Comparison of ENCODE assay signal across 15 cellular contexts in the genomic region with DNA sequence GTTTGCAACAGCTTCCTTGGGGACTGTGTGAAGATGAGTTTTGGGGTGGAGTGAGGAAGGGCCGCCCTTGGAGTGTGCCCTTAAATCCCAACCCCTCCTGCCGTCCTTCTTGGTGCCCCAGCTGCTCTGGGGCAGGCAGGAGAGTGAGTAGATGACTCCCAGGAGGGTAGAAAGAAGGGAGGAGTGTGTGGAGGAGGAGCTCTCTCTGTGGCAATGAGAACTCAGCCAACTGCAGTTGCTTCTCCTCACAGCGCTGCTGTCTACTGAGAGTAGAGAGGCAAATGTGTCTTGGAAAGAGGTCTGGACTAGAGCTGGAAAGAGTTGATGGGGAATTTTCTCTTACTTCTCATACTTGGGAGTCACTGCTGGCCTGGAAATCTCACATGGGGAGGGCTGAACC. TPM values are rescaled to one million over a fixed set of nuclear protein-coding genes. Genes with fewer than 3 reads are reported as not detected.
DNase-seq lines count a peak whose midpoint lies in the region; ATAC-seq, FAIRE-seq and TF ChIP-seq lines count a peak whose summit lies in the region.
"Had no signal": no experiment of that assay in that cellular context is flagged by ENCODE, and none has a peak within 500 bp of the region (broad histone marks: within the 10 kb centered on the region; RNA-seq: fewer than 3 reads in every experiment).

No MANE protein-coding gene starts in this region.

- no peak for TF ChIP-seq RAD21 in H1 (IDR thresholded peaks at IDR 0.05 in 1 of 2, conservative IDR thresholded peaks at IDR 0.05 in 1 of 2; ENCODE audit: low read depth in 2 of 2, low read length in 2 of 2)

- H3K4me2 ChIP-seq in H1 (ENCODE audit: insufficient read depth in 1 of 2, low read depth in 2 of 2, low read length in 2 of 2) (no peak overlapping the region), OCI-LY7 (ENCODE audit: low read length) (no peak overlapping the region)

- no peak for TF ChIP-seq EP300 in H1 (IDR thresholded peaks at IDR 0.05; ENCODE audit: borderline replicate concordance in 1 of 2, low read depth in 2 of 2, low read length in 2 of 2)

- no peak overlapping the region for H4K8ac ChIP-seq in H1 (ENCODE audit: extremely low read depth, insufficient read depth, low read length)

- H3K36me3 ChIP-seq in H1 (ENCODE audit: control insufficient read depth in 2 of 4, insufficient read depth in 4 of 4, low read length in 3 of 4): no peaks in the 10 kb centered on the region
- H3K36me3 ChIP-seq in OCI-LY7 (ENCODE audit: insufficient read depth, low read length): no peaks in the 10 kb centered on the region
- H3K36me3 ChIP-seq: BLaER1 treated with 17β-estradiol and CSF1 and Interleukin-3, amounts not matched to agents 10 nM and 100 nM had no signal

- no peak for FAIRE-seq in H1 (lab: Jason Lieb, UNC)

- peak; percentile 11 for DNase-seq in NCI-H2171 treated with DMSO at 0.1 percent for 48 hours (lab: John Stamatoyannopoulos, UW)
- DNase-seq in NCI-H2171 (lab: John Stamatoyannopoulos, UW): no peak
- DNase-seq in AG20443 (ENCODE audit: low spot score): peak; percentile 46
- DNase-seq in H1 (ENCODE audit: low read depth in 1 of 2, low spot score in 2 of 2): no peak
- DNase-seq in nephron progenitor cell: no peak
- no peak for DNase-seq in OCI-LY7 (ENCODE audit: low spot score)
- no peak for DNase-seq in HPDE6-E6E7 (ENCODE audit: extremely low spot score)
- DNase-seq: AML-193; CD4-positive, CD25-positive, alpha-beta regulatory T cell; DMS53; H7 had no signal

- H3K56ac ChIP-seq in H1 (replicated peaks; ENCODE audit: insufficient read length, low read depth, low read length): no peak overlapping the region

- no peak overlapping the region for H3K14ac ChIP-seq in H1 (ENCODE audit: insufficient read length)

- no peak overlapping the region for H2AK5ac ChIP-seq in H1 (ENCODE audit: low read depth, low read length)

- H4K20me1 ChIP-seq in H1 (replicated peaks in 1 of 2; ENCODE audit: control insufficient read depth in 1 of 2, insufficient read depth in 2 of 2, low read length in 2 of 2) (no peaks in the 10 kb centered on the region), OCI-LY7 (ENCODE audit: insufficient read depth, low read length) (no peaks in the 10 kb centered on the region)
- H4K20me1 ChIP-seq: BLaER1 treated with 17β-estradiol and CSF1 and Interleukin-3, amounts not matched to agents 10 nM and 100 nM had no signal

- H4K5ac ChIP-seq in H1 (ENCODE audit: insufficient read length, low read depth, low read length): no peak overlapping the region

- no peaks in the 10 kb centered on the region for H3K9me3 ChIP-seq in H1 (ENCODE audit: insufficient read depth in 2 of 2, low read depth in 1 of 2, low read length in 1 of 2)
- H3K9me3 ChIP-seq in OCI-LY7 (ENCODE audit: low read length): no peaks in the 10 kb centered on the region
- H3K9me3 ChIP-seq: BLaER1 treated with 17β-estradiol and CSF1 and Interleukin-3, amounts not matched to agents 10 nM and 100 nM had no signal

- H3K27ac Mint-ChIP-seq in nephron progenitor cell: peak overlapping the region; percentile 42
- H3K27ac Mint-ChIP-seq: CD4-positive, CD25-positive, alpha-beta regulatory T cell had no signal

- no TSS peak for BruUV-seq in OCI-LY7 (replicated peaks; lab: Mats Ljungman, UMichigan)

- H3K27me3 ChIP-seq in H1 (replicated peaks in 1 of 4; ENCODE audit: control insufficient read depth in 3 of 4, extremely low read depth in 1 of 4, insufficient read depth in 3 of 4, low read length in 3 of 4): no peaks in the 10 kb centered on the region; a peak in 2 of 7 replicates
- H3K27me3 ChIP-seq: BLaER1 treated with 17β-estradiol and CSF1 and Interleukin-3, amounts not matched to agents 10 nM and 100 nM had no signal

- H3K79me2 ChIP-seq in H1 (ENCODE audit: control insufficient read depth in 1 of 2, insufficient read depth in 2 of 2, low read length in 2 of 2) (no peaks in the 10 kb centered on the region), OCI-LY7 (ENCODE audit: insufficient read depth, low read depth, low read length) (no peaks in the 10 kb centered on the region)

- H3K9ac ChIP-seq in H1 (replicated peaks in 1 of 4; ENCODE audit: extremely low read depth in 1 of 4, low read depth in 3 of 4, low read length in 3 of 4): no peak overlapping the region
- H3K9ac ChIP-seq: BLaER1 treated with 17β-estradiol and CSF1 and Interleukin-3, amounts not matched to agents 10 nM and 100 nM had no signal

- H3K4me3 ChIP-seq in H1 (ENCODE audit: extremely low read depth in 1 of 4, insufficient read depth in 2 of 4, low read depth in 3 of 4, low read length in 4 of 4) (no peak overlapping the region), OCI-LY7 (ENCODE audit: low read depth, low read length, poor library complexity, severe bottlenecking) (no peak overlapping the region)
- H3K4me3 ChIP-seq: BLaER1 treated with 17β-estradiol and CSF1 and Interleukin-3, amounts not matched to agents 10 nM and 100 nM had no signal

- WGBS in H1 (ENCODE audit: extremely low coverage in 1 of 2, insufficient coverage in 1 of 2, insufficient read length in 1 of 2, insufficient replicate concordance in 2 of 2, low coverage in 1 of 2, low lambda C conversion rate in 2 of 2, missing lambda C conversion rate in 1 of 2), 2 experiments: 78% methylated on average over 3 of the region's 3 CpGs; no CpG with 5 or more reads in 1 of the 2 experiments

- H2AFZ ChIP-seq in H1 (ENCODE audit: low read length) (no peak overlapping the region), OCI-LY7 (ENCODE audit: low read length) (no peak overlapping the region)

- H3K4me1 ChIP-seq in H1 (replicated peaks in 1 of 4; ENCODE audit: control insufficient read depth in 3 of 4, insufficient read depth in 4 of 4, low read length in 3 of 4) (no peaks in the 10 kb centered on the region), OCI-LY7 (ENCODE audit: insufficient read depth, low read length, poor library complexity, severe bottlenecking) (no peaks in the 10 kb centered on the region)

- H3K79me1 ChIP-seq in H1 (ENCODE audit: low read depth, low read length): no peaks in the 10 kb centered on the region

- no peaks in the 10 kb centered on the region for H3K9me2 ChIP-seq in OCI-LY7 (ENCODE audit: insufficient read depth, low read length)

- intact Hi-C loops in OCI-LY7 (cut with micrococcal nuclease; ENCODE audit: unreplicated experiment): no loop called here

- H3K4ac ChIP-seq in H1 (replicated peaks; ENCODE audit: insufficient read length, low read depth, low read length): no peak overlapping the region

- TF ChIP-seq POLR2A in H1 (IDR thresholded peaks at IDR 0.05; ENCODE audit: control extremely low read depth in 1 of 2, low read depth in 2 of 2, low read length in 2 of 2): no peak

- H3K18ac ChIP-seq in H1 (ENCODE audit: extremely low read depth, low read length): no peak overlapping the region

- no peaks in the 10 kb centered on the region for H3K9me3 Mint-ChIP-seq in nephron progenitor cell

- H3K27me3 Mint-ChIP-seq in nephron progenitor cell (ENCODE audit: low read depth, poor library complexity): peaks cover 19% of the 10 kb centered on the region

- H2BK120ac ChIP-seq in H1 (replicated peaks; ENCODE audit: low read depth, low read length): no peak overlapping the region

- CTCF ChIA-PET in H1 (lab: Charles Lee; ENCODE audit: partially characterized antibody) (interaction anchor here (1.1 to 5.1 kb wide), 5 partner anchors 10 to 463 kb away, joined by 3 to 19 read pairs (median 5); no protein-coding TSS in a partner anchor), OCI-LY7 (lab: Charles Lee; ENCODE audit: unreplicated experiment) (no interaction called here)

- no peak overlapping the region for H3K23ac ChIP-seq in H1 (ENCODE audit: insufficient read length)

- H3K27ac ChIP-seq in H1 (ENCODE audit: low read depth, low read length): no peak overlapping the region
- H3K27ac ChIP-seq in OCI-LY7 (ENCODE audit: low read depth, low read length, poor library complexity, severe bottlenecking): no peak overlapping the region
- H3K27ac ChIP-seq: 22Rv1; BLaER1 treated with 17β-estradiol and CSF1 and Interleukin-3, amounts not matched to agents 10 nM and 100 nM had no signal

- TF ChIP-seq CTCF in H1 (IDR thresholded peaks at IDR 0.05; ENCODE audit: control extremely low read depth in 1 of 3, insufficient read depth in 1 of 3, low read depth in 1 of 3, low read length in 3 of 3): no peak
- TF ChIP-seq CTCF in nephron progenitor cell (IDR thresholded peaks at IDR 0.05): no peak
- no peak for TF ChIP-seq CTCF in OCI-LY7 (conservative IDR thresholded peaks at IDR 0.05; ENCODE audit: low read length)

- no peak overlapping the region for H4K91ac ChIP-seq in H1 (replicated peaks; ENCODE audit: insufficient read length, low read length)

- no peak overlapping the region for H2BK20ac ChIP-seq in H1 (ENCODE audit: low read length)

- no peaks in the 10 kb centered on the region for H3K36me3 Mint-ChIP-seq in nephron progenitor cell (ENCODE audit: low read depth)
- H3K36me3 Mint-ChIP-seq: CD4-positive, CD25-positive, alpha-beta regulatory T cell had no signal

- H3K4me3 Mint-ChIP-seq in nephron progenitor cell: no peak overlapping the region
- H3K4me3 Mint-ChIP-seq: CD4-positive, CD25-positive, alpha-beta regulatory T cell had no signal

- no peak overlapping the region for H2BK5ac ChIP-seq in H1 (ENCODE audit: low read depth, low read length)

- POLR2A ChIA-PET in H1 (lab: Charles Lee; ENCODE audit: partially characterized antibody) (interaction anchor here (0.5 to 1.1 kb wide), 2 partner anchors 137 to 1028 kb away, joined by 3 read pairs; no protein-coding TSS in a partner anchor), OCI-LY7 (lab: Charles Lee) (no interaction called here)

- H3K23me2 ChIP-seq in H1 (ENCODE audit: low read depth, low read length): no peaks in the 10 kb centered on the region

- peaks cover 43% of the 10 kb centered on the region for H3K4me1 Mint-ChIP-seq in nephron progenitor cell
- H3K4me1 Mint-ChIP-seq: CD4-positive, CD25-positive, alpha-beta regulatory T cell had no signal

- ATAC-seq in HG02884 (IDR thresholded peaks at IDR 0.05; ENCODE audit: unreplicated experiment): no peak

- 0 out of 2 replicates have a peak overlapping the region, but pooled peaks have one; percentile 23 for H2BK12ac ChIP-seq in H1 (ENCODE audit: low read depth, low read length)

- H2BK15ac ChIP-seq in H1 (ENCODE audit: low read length): no peak overlapping the region

TF ChIP-seq in H1, 55 proteins besides CTCF, POLR2A, EP300 and RAD21 (continues in another document):
- TF ChIP-seq CEBPB (IDR thresholded peaks at IDR 0.05; ENCODE audit: low read depth, low read length): no peak
- no peak for TF ChIP-seq BACH1 (IDR thresholded peaks at IDR 0.05; ENCODE audit: low read length)

RNA-seq across cellular contexts. Expression of gene SIX2, which starts 21.8 kb away (rescaled TPM):
- 0.84 and 1.0 TPM in 2 replicates for total RNA-seq in H1 (2021; fragmentation: NEBNext Ultra II Directional; extraction: Animal tissue kit (Norgen Biotek cat#: 25700))
- polyA plus RNA-seq in H1 (2011; rRNA removed): 0.47 and 0.77 TPM in 2 replicates
- polyA plus RNA-seq in H1 (2011; cell fraction: cytosol; rRNA removed): 0.87 TPM
- polyA plus RNA-seq in H1 (2011; cell fraction: nucleus; rRNA removed): 0.23 TPM
- polyA plus RNA-seq in H1 (2012, experiment 1 of 2): 0.19 to 0.31 TPM (median 0.27 TPM) in 4 replicates
- polyA plus RNA-seq in H1 (2012, experiment 2 of 2): 0.50 TPM
- 0.51 TPM for polyA plus RNA-seq in H1 (2013, experiment 1 of 2)
- 0.59 TPM for polyA plus RNA-seq in H1 (2013, experiment 2 of 2)
- polyA minus RNA-seq in H1 (2011; rRNA and poly(A)+ RNA removed): 0.15 and 0.32 TPM in 2 replicates
- polyA minus RNA-seq in H1 (2011; cell fraction: cytosol; rRNA and poly(A)+ RNA removed): 0.66 TPM
- 1.8 TPM for polyA minus RNA-seq in H1 (2011; cell fraction: nucleus; rRNA and poly(A)+ RNA removed)
- not detected in 2 replicates for total RNA-seq in OCI-LY7 (2014; rRNA removed; shearing (Covaris generic))
- not detected in 2 replicates for total RNA-seq in OCI-LY7 (2022)
- total RNA-seq: A673; CD4-positive, CD25-positive, alpha-beta regulatory T cell had no signal
- polyA plus RNA-seq: CD4-positive, CD25-positive, alpha-beta regulatory T cell had no signal

Comparison
In these comparisons a context has a peak if more than half of its experiments do, and no peak if none do; other contexts are left out.
1. DNase-seq: peak in NCI-H2171 treated with DMSO at 0.1 percent for 48 hours (single experiment) and AG20443 (single experiment); none in NCI-H2171 (single experiment), H1 (0 of 2), nephron progenitor cell (single experiment), OCI-LY7 (single experiment) and HPDE6-E6E7 (single experiment).